Comparison of ENCODE assay signal across 1 cellular context in the genomic region with DNA sequence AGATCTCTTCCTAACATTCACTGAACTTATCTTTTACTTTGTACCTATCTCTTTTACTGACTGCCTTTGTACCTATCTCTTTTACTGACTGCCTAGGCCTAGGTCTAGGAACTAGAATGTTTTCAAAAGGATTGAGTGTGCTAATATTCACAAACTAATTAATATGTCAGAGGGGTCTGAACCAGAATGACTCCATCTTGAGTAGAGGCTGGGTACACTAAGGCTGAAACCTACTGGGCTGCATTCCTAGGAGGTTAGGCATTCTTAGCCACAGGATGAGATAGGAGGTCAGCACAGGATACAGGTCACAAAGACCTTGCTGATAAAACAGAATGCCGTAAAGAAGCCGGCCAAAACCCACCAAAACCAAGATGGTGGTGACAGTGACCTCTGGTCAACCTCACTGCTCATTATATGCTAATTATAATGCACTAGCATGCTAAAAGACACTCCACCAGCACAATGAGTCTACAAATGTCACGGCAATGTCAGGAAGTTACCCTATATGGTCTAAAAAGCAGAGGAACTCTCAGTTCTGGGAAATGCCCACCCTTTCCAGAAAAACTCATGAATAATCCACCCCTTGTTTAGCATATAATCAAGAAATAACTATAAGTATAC.
TF ChIP-seq lines count a peak whose summit lies in the region.

No MANE protein-coding gene starts in this region.

TF ChIP-seq in K562, 482 proteins besides CTCF, POLR2A, EP300 and RAD21 (continued from another document and continues in another):
- TF ChIP-seq SRSF9 (IDR thresholded peaks at IDR 0.05; ENCODE audit: borderline replicate concordance, low read depth, low read length) (no peak), ZNF766 (CRISPR knock-in tag; conservative IDR thresholded peaks at IDR 0.05) (peak; percentile 100), NBN (IDR thresholded peaks at IDR 0.05; ENCODE audit: low read depth) (peak; percentile 44), CCAR2 (IDR thresholded peaks at IDR 0.05; ENCODE audit: low read depth, low read length) (no peak), ETV5 (CRISPR knock-in tag; IDR thresholded peaks at IDR 0.05; ENCODE audit: low read depth) (no peak; the same call in 1 of the 2 replicates), CBFB (CRISPR knock-in tag; IDR thresholded peaks at IDR 0.05) (no peak), KLF6 (CRISPR knock-in tag; IDR thresholded peaks at IDR 0.05; ENCODE audit: borderline replicate concordance) (peak; percentile 100), BACH1 (tag; IDR thresholded peaks at IDR 0.05) (peak; percentile 100), ATF7 (IDR thresholded peaks at IDR 0.05) (peak; percentile 80; the same call in 1 of the 2 replicates), CEBPB (tag; IDR thresholded peaks at IDR 0.05) (no peak; the same call in none of the 2 replicates), CHD4 (IDR thresholded peaks at IDR 0.05; ENCODE audit: insufficient read depth, insufficient replicate concordance, low read depth, low read length, poor library complexity, severe bottlenecking) (no peak), HNRNPK (IDR thresholded peaks at IDR 0.05; ENCODE audit: low read depth, low read length, poor library complexity, severe bottlenecking) (no peak), ZBTB1 (CRISPR knock-in tag; IDR thresholded peaks at IDR 0.05; ENCODE audit: borderline replicate concordance, low read depth) (no peak; the same call in 1 of the 2 replicates), RHOXF2B (CRISPR knock-in tag; conservative IDR thresholded peaks at IDR 0.05) (peak; percentile 99), ZNF143 (CRISPR knock-in tag; IDR thresholded peaks at IDR 0.05) (no peak), KDM4B (IDR thresholded peaks at IDR 0.05; ENCODE audit: borderline replicate concordance in 2 of 2, low read depth in 1 of 2) (no peak), FOS (IDR thresholded peaks at IDR 0.05; ENCODE audit: extremely low read depth, insufficient read length) (no peak), SMAD1 (IDR thresholded peaks at IDR 0.05; ENCODE audit: low read depth, low read length, partially characterized antibody) (no peak), ZNF695 (CRISPR knock-in tag; IDR thresholded peaks at IDR 0.05) (peak; percentile 99), NFE2 (IDR thresholded peaks at IDR 0.05; ENCODE audit: low read depth) (peak; percentile 56), ZNF408 (CRISPR knock-in tag; IDR thresholded peaks at IDR 0.05; ENCODE audit: low read depth) (peak; percentile 68; the same call in 1 of the 2 replicates), ETV6 (IDR thresholded peaks at IDR 0.05; ENCODE audit: borderline replicate concordance in 1 of 2, low read depth in 2 of 2, low read length in 1 of 2) (no peak), ETV6 (CRISPR knock-in tag; IDR thresholded peaks at IDR 0.05; ENCODE audit: borderline replicate concordance) (no peak), ZNF586 (CRISPR knock-in tag; conservative IDR thresholded peaks at IDR 0.05) (peak; percentile 98), MTA1 (IDR thresholded peaks at IDR 0.05; ENCODE audit: borderline replicate concordance) (peak; percentile 82; the same call in 1 of the 2 replicates), RBM14 (IDR thresholded peaks at IDR 0.05; ENCODE audit: borderline replicate concordance, insufficient read depth, low read depth, low read length) (no peak), TAL1 (IDR thresholded peaks at IDR 0.05) (no peak), CBFA2T2 (conservative IDR thresholded peaks at IDR 0.05) (no peak), NCOA6 (IDR thresholded peaks at IDR 0.05) (no peak), ZBED1 (IDR thresholded peaks at IDR 0.05) (no peak), SMARCE1 (IDR thresholded peaks at IDR 0.05) (peak; percentile 63; the same call in 1 of the 2 replicates), PHF20 (IDR thresholded peaks at IDR 0.05; ENCODE audit: partially characterized antibody) (no peak), ASH1L (IDR thresholded peaks at IDR 0.05; ENCODE audit: borderline replicate concordance, low read depth, partially characterized antibody) (no peak), SRSF7 (optimal IDR thresholded peaks at IDR 0.05; ENCODE audit: low read depth, low read length) (no peak), U2AF2 (optimal IDR thresholded peaks at IDR 0.05; ENCODE audit: low read depth, low read length) (no peak), SPI1 (IDR thresholded peaks at IDR 0.05; ENCODE audit: borderline replicate concordance, low read depth, low read length) (no peak), FOXK2 (conservative IDR thresholded peaks at IDR 0.05 in 1 of 2, IDR thresholded peaks at IDR 0.05 in 1 of 2; ENCODE audit: low read depth in 2 of 2) (peak; percentile 74 to 86; a peak in 3 of 4 replicates), NELFE (IDR thresholded peaks at IDR 0.05; ENCODE audit: insufficient read depth, insufficient read length) (no peak), CEBPG (CRISPR knock-in tag; IDR thresholded peaks at IDR 0.05) (no peak), CEBPG (tag; conservative IDR thresholded peaks at IDR 0.05 in 1 of 2, IDR thresholded peaks at IDR 0.05 in 1 of 2) (peak in 1 of 2 experiments; percentile 88; a peak in 2 of 4 replicates), RBFOX2 (IDR thresholded peaks at IDR 0.05; ENCODE audit: low read depth, low read length) (no peak), RFX7 (CRISPR knock-in tag; IDR thresholded peaks at IDR 0.05) (peak; percentile 98), NR2C1 (IDR thresholded peaks at IDR 0.05) (peak; percentile 85), NR2C1 (tag; IDR thresholded peaks at IDR 0.05) (peak; percentile 98), MCM2 (IDR thresholded peaks at IDR 0.05; ENCODE audit: low read depth) (no peak), SREBF1 (IDR thresholded peaks at IDR 0.05; ENCODE audit: borderline replicate concordance, low read depth, low read length) (no peak)
- TF ChIP-seq, protein P1, sequence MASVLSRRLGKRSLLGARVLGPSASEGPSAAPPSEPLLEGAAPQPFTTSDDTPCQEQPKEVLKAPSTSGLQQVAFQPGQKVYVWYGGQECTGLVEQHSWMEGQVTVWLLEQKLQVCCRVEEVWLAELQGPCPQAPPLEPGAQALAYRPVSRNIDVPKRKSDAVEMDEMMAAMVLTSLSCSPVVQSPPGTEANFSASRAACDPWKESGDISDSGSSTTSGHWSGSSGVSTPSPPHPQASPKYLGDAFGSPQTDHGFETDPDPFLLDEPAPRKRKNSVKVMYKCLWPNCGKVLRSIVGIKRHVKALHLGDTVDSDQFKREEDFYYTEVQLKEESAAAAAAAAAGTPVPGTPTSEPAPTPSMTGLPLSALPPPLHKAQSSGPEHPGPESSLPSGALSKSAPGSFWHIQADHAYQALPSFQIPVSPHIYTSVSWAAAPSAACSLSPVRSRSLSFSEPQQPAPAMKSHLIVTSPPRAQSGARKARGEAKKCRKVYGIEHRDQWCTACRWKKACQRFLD (CRISPR knock-in tag; IDR thresholded peaks at IDR 0.05), result peak; percentile 100
- TF ChIP-seq, protein P2, sequence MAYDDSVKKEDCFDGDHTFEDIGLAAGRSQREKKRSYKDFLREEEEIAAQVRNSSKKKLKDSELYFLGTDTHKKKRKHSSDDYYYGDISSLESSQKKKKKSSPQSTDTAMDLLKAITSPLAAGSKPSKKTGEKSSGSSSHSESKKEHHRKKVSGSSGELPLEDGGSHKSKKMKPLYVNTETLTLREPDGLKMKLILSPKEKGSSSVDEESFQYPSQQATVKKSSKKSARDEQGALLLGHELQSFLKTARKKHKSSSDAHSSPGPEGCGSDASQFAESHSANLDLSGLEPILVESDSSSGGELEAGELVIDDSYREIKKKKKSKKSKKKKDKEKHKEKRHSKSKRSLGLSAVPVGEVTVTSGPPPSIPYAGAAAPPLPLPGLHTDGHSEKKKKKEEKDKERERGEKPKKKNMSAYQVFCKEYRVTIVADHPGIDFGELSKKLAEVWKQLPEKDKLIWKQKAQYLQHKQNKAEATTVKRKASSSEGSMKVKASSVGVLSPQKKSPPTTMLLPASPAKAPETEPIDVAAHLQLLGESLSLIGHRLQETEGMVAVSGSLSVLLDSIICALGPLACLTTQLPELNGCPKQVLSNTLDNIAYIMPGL (CRISPR knock-in tag; IDR thresholded peaks at IDR 0.05), result no peak
- TF ChIP-seq, protein P3, sequence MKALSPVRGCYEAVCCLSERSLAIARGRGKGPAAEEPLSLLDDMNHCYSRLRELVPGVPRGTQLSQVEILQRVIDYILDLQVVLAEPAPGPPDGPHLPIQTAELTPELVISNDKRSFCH (CRISPR knock-in tag; IDR thresholded peaks at IDR 0.05), result peak; percentile 98
- TF ChIP-seq, protein P3 (tag; IDR thresholded peaks at IDR 0.05), result peak; percentile 100
- TF ChIP-seq, protein P4, sequence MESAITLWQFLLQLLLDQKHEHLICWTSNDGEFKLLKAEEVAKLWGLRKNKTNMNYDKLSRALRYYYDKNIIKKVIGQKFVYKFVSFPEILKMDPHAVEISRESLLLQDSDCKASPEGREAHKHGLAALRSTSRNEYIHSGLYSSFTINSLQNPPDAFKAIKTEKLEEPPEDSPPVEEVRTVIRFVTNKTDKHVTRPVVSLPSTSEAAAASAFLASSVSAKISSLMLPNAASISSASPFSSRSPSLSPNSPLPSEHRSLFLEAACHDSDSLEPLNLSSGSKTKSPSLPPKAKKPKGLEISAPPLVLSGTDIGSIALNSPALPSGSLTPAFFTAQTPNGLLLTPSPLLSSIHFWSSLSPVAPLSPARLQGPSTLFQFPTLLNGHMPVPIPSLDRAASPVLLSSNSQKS (CRISPR knock-in tag; IDR thresholded peaks at IDR 0.05), result peak; percentile 97; the same call in 1 of the 2 replicates
- TF ChIP-seq, protein P5, sequence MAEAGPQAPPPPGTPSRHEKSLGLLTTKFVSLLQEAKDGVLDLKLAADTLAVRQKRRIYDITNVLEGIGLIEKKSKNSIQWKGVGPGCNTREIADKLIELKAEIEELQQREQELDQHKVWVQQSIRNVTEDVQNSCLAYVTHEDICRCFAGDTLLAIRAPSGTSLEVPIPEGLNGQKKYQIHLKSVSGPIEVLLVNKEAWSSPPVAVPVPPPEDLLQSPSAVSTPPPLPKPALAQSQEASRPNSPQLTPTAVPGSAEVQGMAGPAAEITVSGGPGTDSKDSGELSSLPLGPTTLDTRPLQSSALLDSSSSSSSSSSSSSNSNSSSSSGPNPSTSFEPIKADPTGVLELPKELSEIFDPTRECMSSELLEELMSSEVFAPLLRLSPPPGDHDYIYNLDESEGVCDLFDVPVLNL (CRISPR knock-in tag; IDR thresholded peaks at IDR 0.05; ENCODE audit: low read depth), result no peak
- TF ChIP-seq, protein P6, sequence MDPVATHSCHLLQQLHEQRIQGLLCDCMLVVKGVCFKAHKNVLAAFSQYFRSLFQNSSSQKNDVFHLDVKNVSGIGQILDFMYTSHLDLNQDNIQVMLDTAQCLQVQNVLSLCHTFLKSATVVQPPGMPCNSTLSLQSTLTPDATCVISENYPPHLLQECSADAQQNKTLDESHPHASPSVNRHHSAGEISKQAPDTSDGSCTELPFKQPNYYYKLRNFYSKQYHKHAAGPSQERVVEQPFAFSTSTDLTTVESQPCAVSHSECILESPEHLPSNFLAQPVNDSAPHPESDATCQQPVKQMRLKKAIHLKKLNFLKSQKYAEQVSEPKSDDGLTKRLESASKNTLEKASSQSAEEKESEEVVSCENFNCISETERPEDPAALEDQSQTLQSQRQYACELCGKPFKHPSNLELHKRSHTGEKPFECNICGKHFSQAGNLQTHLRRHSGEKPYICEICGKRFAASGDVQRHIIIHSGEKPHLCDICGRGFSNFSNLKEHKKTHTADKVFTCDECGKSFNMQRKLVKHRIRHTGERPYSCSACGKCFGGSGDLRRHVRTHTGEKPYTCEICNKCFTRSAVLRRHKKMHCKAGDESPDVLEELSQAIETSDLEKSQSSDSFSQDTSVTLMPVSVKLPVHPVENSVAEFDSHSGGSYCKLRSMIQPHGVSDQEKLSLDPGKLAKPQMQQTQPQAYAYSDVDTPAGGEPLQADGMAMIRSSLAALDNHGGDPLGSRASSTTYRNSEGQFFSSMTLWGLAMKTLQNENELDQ (CRISPR knock-in tag; IDR thresholded peaks at IDR 0.05; ENCODE audit: borderline replicate concordance), result no peak
- TF ChIP-seq, protein P7, sequence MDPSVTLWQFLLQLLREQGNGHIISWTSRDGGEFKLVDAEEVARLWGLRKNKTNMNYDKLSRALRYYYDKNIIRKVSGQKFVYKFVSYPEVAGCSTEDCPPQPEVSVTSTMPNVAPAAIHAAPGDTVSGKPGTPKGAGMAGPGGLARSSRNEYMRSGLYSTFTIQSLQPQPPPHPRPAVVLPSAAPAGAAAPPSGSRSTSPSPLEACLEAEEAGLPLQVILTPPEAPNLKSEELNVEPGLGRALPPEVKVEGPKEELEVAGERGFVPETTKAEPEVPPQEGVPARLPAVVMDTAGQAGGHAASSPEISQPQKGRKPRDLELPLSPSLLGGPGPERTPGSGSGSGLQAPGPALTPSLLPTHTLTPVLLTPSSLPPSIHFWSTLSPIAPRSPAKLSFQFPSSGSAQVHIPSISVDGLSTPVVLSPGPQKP (CRISPR knock-in tag; IDR thresholded peaks at IDR 0.05), result no peak
